8 cellular contexts compared by ENCODE assay signal in genomic region chr9:4796988-4797956, GRCh38. TPM values are rescaled to one million over a fixed set of nuclear protein-coding genes. Genes with fewer than 3 reads are reported as not detected.
A peak's percentile ranks its signal among the peaks of the same experiment; 100 is the strongest.
DNase-seq lines count a peak whose midpoint lies in the region; ATAC-seq and TF ChIP-seq lines count a peak whose summit lies in the region.

No MANE protein-coding gene starts in this region.

- H3K36me3 Mint-ChIP-seq in chondrocyte (ENCODE audit: low read depth), result no peaks in the 10 kb centered on the region

- H3K4me3 Mint-ChIP-seq in chondrocyte (ENCODE audit: unreplicated experiment), result no peak overlapping the region

- H3K4me1 Mint-ChIP-seq in chondrocyte (ENCODE audit: low read depth), result peaks cover 19% of the 10 kb centered on the region

- DNase-seq in AG20443 (ENCODE audit: low spot score) (peak; percentile 53), GM10248 (ENCODE audit: extremely low spot score) (peak; percentile 24), NCI-H446 treated with DMSO at 0.1 percent for 48 hours (lab: John Stamatoyannopoulos, UW) (peak; percentile 29), chondrocyte (ENCODE audit: low spot score) (no peak), mucosa of gallbladder (ENCODE audit: low spot score) (peak; percentile 21), posterior vena cava (ENCODE audit: low spot score) (no peak)

- H3K9me3 Mint-ChIP-seq in chondrocyte (ENCODE audit: low read depth), result no peaks in the 10 kb centered on the region

- no peak for ATAC-seq in GM18870 (IDR thresholded peaks at IDR 0.05; ENCODE audit: unreplicated experiment)
- no peak for ATAC-seq in GM21717 (IDR thresholded peaks at IDR 0.05; ENCODE audit: unreplicated experiment)

- POLR2A ChIA-PET in GM10248 (lab: Yijun Ruan, JAX), result no interaction called here

- H3K27ac Mint-ChIP-seq in chondrocyte (ENCODE audit: unreplicated experiment), result no peak overlapping the region

- peak; percentile 60 for TF ChIP-seq CTCF in GM10248 (IDR thresholded peaks at IDR 0.05; ENCODE audit: control extremely low read depth, extremely low read depth, low read depth, missing control alignments)
- peak; percentile 82 for TF ChIP-seq CTCF in chondrocyte (IDR thresholded peaks at IDR 0.05)

- no peaks in the 10 kb centered on the region for H3K27me3 Mint-ChIP-seq in chondrocyte (ENCODE audit: low read depth)

- intact Hi-C loops in posterior vena cava (cut with DNase I), result no loop called here

- CTCF ChIA-PET in GM10248 (lab: Yijun Ruan, JAX), result interaction anchor here (0.8 to 3.7 kb wide), 25 partner anchors 9 to 835 kb away, joined by 3 to 18 read pairs (median 4); partner anchors contain the start of genes AK3 and JAK2

RNA-seq across cellular contexts. Expression of gene RCL1, which starts 4.5 kb away (rescaled TPM):
- total RNA-seq in chondrocyte (8.4 to 10.0 TPM (median 8.6 TPM) in 3 replicates), mucosa of gallbladder (9.5 TPM), posterior vena cava (10 to 100 TPM; 22.1 to 24.7 TPM)

RNA-seq across cellular contexts. Expression of gene AK3, which starts 56.3 kb away (rescaled TPM):
- total RNA-seq in chondrocyte (33.8 to 39.7 TPM (median 34.1 TPM) in 3 replicates), mucosa of gallbladder (40.9 TPM), posterior vena cava (10 to 100 TPM; 48.4 to 50.8 TPM)

Comparison
In these comparisons a context has a peak if more than half of its experiments do, and no peak if none do; other contexts are left out.
1. DNase-seq: peak in AG20443 (single experiment), GM10248 (single experiment), NCI-H446 treated with DMSO at 0.1 percent for 48 hours (single experiment) and mucosa of gallbladder (single experiment); none in chondrocyte (single experiment) and posterior vena cava (single experiment).